23 cellular contexts compared by ENCODE assay signal in genomic region chr11:26987205-26987604, GRCh38. TPM values are rescaled to one million over a fixed set of nuclear protein-coding genes. Genes with fewer than 3 reads are reported as not detected.
DNase-seq lines count a peak whose midpoint lies in the region; ATAC-seq and TF ChIP-seq lines count a peak whose summit lies in the region.
"Had no signal": no experiment of that assay in that cellular context is flagged by ENCODE, and none has a peak within 500 bp of the region (broad histone marks: within the 10 kb centered on the region; RNA-seq: fewer than 3 reads in every experiment).

No MANE protein-coding gene starts in this region.

- H3K4me1 Mint-ChIP-seq in HFFc6 (ENCODE audit: low read depth): peaks cover 53% of the 10 kb centered on the region
- no peaks in the 10 kb centered on the region for H3K4me1 Mint-ChIP-seq in CD8-positive, alpha-beta T cell (ENCODE audit: low read depth)

- intact Hi-C loops in lower lobe of right lung (cut with DNase I): no loop called here
- intact Hi-C loops in CD8-positive, alpha-beta T cell (cut with DNase I, micrococcal nuclease): no loop called here

- 67 to 72% methylated on average over 3 of the region's 3 CpGs for WGBS in tibial nerve, 2 donors

- H3K36me3 ChIP-seq in lower lobe of right lung (no peaks in the 10 kb centered on the region), tibial nerve (no peaks in the 10 kb centered on the region)
- H3K36me3 ChIP-seq in CD8-positive, alpha-beta T cell (ENCODE audit: insufficient read depth, low read length): no peaks in the 10 kb centered on the region
- H3K36me3 ChIP-seq: BE2C, HAP-1, Peyer's patch, SJCRH30 had no signal

- H3K27me3 Mint-ChIP-seq in HFFc6 (ENCODE audit: insufficient read depth): no peaks in the 10 kb centered on the region
- H3K27me3 Mint-ChIP-seq in CD8-positive, alpha-beta T cell (ENCODE audit: low read depth): no peaks in the 10 kb centered on the region

- TF ChIP-seq CTCF in HFFc6 (IDR thresholded peaks at IDR 0.05) (no peak), lower lobe of right lung (IDR thresholded peaks at IDR 0.05) (no peak), tibial nerve (IDR thresholded peaks at IDR 0.05) (no peak)
- TF ChIP-seq CTCF in CD8-positive, alpha-beta T cell (IDR thresholded peaks at IDR 0.05): no peak

- no peak overlapping the region for H3K4me3 Mint-ChIP-seq in HFFc6
- H3K4me3 Mint-ChIP-seq in CD8-positive, alpha-beta T cell: no peak overlapping the region
- H3K4me3 Mint-ChIP-seq: GM23338 had no signal

- H3K36me3 Mint-ChIP-seq in HFFc6 (ENCODE audit: low read depth): peaks cover 13% of the 10 kb centered on the region
- H3K36me3 Mint-ChIP-seq in CD8-positive, alpha-beta T cell: no peaks in the 10 kb centered on the region

- no peaks in the 10 kb centered on the region for H3K27me3 ChIP-seq in lower lobe of right lung (ENCODE audit: low read depth)
- no peaks in the 10 kb centered on the region for H3K27me3 ChIP-seq in tibial nerve
- no peaks in the 10 kb centered on the region for H3K27me3 ChIP-seq in CD8-positive, alpha-beta T cell (ENCODE audit: insufficient read depth, low read length)
- H3K27me3 ChIP-seq: BE2C, Peyer's patch, SJCRH30 had no signal

- TF ChIP-seq POLR2A in tibial nerve (IDR thresholded peaks at IDR 0.05): no peak

- no peak overlapping the region for H3K4me3 ChIP-seq in lower lobe of right lung
- no peak overlapping the region for H3K4me3 ChIP-seq in tibial nerve
- no peak overlapping the region for H3K4me3 ChIP-seq in CD8-positive, alpha-beta T cell (ENCODE audit: low read depth, low read length)
- H3K4me3 ChIP-seq: GM23338, HAP-1, Peyer's patch, SJCRH30 had no signal

- peak in 1 of 2 donors; percentile 51 for TF ChIP-seq EP300 in tibial nerve (IDR thresholded peaks at IDR 0.05)

- H3K27ac ChIP-seq in lower lobe of right lung: peak overlapping the region; percentile 27
- H3K27ac ChIP-seq in tibial nerve: peak overlapping the region in 3 of 4 donors; percentile 8 to 73 (median 50)
- H3K27ac ChIP-seq in CD8-positive, alpha-beta T cell (ENCODE audit: low read depth, low read length): no peak overlapping the region
- H3K27ac ChIP-seq: Peyer's patch, SJCRH30 had no signal

- ATAC-seq in lower lobe of right lung: peak in 1 of 2 donors; percentile 31
- ATAC-seq in GM21786 (IDR thresholded peaks at IDR 0.05; ENCODE audit: unreplicated experiment): no peak
- no peak for ATAC-seq in GM18519 (IDR thresholded peaks at IDR 0.05; ENCODE audit: low FRiP score, unreplicated experiment)
- ATAC-seq in CD8-positive, alpha-beta T cell: no peak
- ATAC-seq: GM23338 had no signal

- H3K9me3 ChIP-seq in lower lobe of right lung (no peaks in the 10 kb centered on the region), tibial nerve (peaks cover 0 to 7% (median 1%) of the 10 kb centered on the region in 4 donors)
- H3K9me3 ChIP-seq in CD8-positive, alpha-beta T cell (ENCODE audit: low read length): no peaks in the 10 kb centered on the region
- H3K9me3 ChIP-seq: BE2C, HAP-1, Peyer's patch had no signal

- POLR2A ChIA-PET in CD8-positive, alpha-beta T cell (lab: Charles Lee): no interaction called here

- DNase-seq in HFFc6 (no peak), amniotic epithelial cell (ENCODE audit: low read depth) (peak; percentile 31), lower lobe of right lung (no peak), tibial nerve (ENCODE audit: low spot score in 2 of 2) (no peak), NCI-H2196 (lab: John Stamatoyannopoulos, UW; ENCODE audit: unreplicated experiment) (no peak)
- no peak for DNase-seq in CD8-positive, alpha-beta T cell
- DNase-seq: BE2C, DMS79, KG1, NCI-H1092, NCI-H1436, NCI-H187 treated with DMSO at 0.1 percent for 48 hours, NCI-H2107, NCI-H226, NCI-H510A treated with DMSO at 0.1 percent for 48 hours, NCI-H748 treated with DMSO at 0.1 percent for 48 hours, Peyer's patch, SJCRH30 had no signal

- CTCF ChIA-PET in CD8-positive, alpha-beta T cell (lab: Charles Lee): no interaction called here

- peaks cover 12% of the 10 kb centered on the region for H3K9me3 Mint-ChIP-seq in HFFc6
- H3K9me3 Mint-ChIP-seq in CD8-positive, alpha-beta T cell: peaks cover 10% of the 10 kb centered on the region

- peak overlapping the region; percentile 33 for H3K27ac Mint-ChIP-seq in HFFc6
- H3K27ac Mint-ChIP-seq in CD8-positive, alpha-beta T cell: no peak overlapping the region
- H3K27ac Mint-ChIP-seq: GM23338 had no signal

- H3K4me1 ChIP-seq in lower lobe of right lung (peaks cover 8% of the 10 kb centered on the region), tibial nerve (peaks cover 0 to 22% (median 7%) of the 10 kb centered on the region in 4 donors)
- no peaks in the 10 kb centered on the region for H3K4me1 ChIP-seq in CD8-positive, alpha-beta T cell (ENCODE audit: insufficient read depth, low read length)
- H3K4me1 ChIP-seq: BE2C, HAP-1, Peyer's patch, SJCRH30 had no signal

RNA-seq across cellular contexts. Expression of gene FIBIN, which starts 6.7 kb away (rescaled TPM):
- 100 to 1,000 TPM in 1 of 6 experiments, 10 to 100 TPM in 5; 38.9 to 101 (median 40.4) TPM for total RNA-seq in HFFc6 (2021; fragmentation: NEBNext Ultra II Directional; extraction: Animal tissue kit (Norgen Biotek cat#: 25700))
- 27.8 TPM for total RNA-seq in lower lobe of right lung
- 100 to 1,000 TPM; 225 to 528 (median 324) TPM for total RNA-seq in tibial nerve
- total RNA-seq in CD8-positive, alpha-beta T cell: not detected
- total RNA-seq: HT1080 had no signal

RNA-seq across cellular contexts. Expression of gene BBOX1, which starts 53.4 kb away (rescaled TPM):
- total RNA-seq in HFFc6 (2021; fragmentation: NEBNext Ultra II Directional; extraction: Animal tissue kit (Norgen Biotek cat#: 25700)): not detected
- total RNA-seq in lower lobe of right lung (0.38 TPM), tibial nerve (under 1 TPM in 2 of 4 donors, not detected in 2; 0.22 to 0.84 TPM)
- total RNA-seq in CD8-positive, alpha-beta T cell: not detected
- total RNA-seq: GM23338, HT1080, Peyer's patch, SJCRH30 had no signal

Comparison
In these comparisons a context has a peak if more than half of its experiments do, and no peak if none do; other contexts are left out.
1. RNA of gene FIBIN, which starts 6.7 kb away (total RNA-seq): 225 to 528 TPM in tibial nerve, 38.9 to 101 TPM in HFFc6 and 27.8 TPM in lower lobe of right lung (single experiment); not detected in CD8-positive, alpha-beta T cell; every median in the first group is over 10 times any median in the second.